Comparison of ENCODE assay signal across 3 cellular contexts in genomic region chr5:137058089-137058488, GRCh38.
"Had no signal": no experiment of that assay in that cellular context is flagged by ENCODE, and none has a peak within 500 bp of the region (broad histone marks: within the 10 kb centered on the region; RNA-seq: fewer than 3 reads in every experiment).

No MANE protein-coding gene starts in this region.

- ATAC-seq: GM12878 had no signal

- DNase-seq: GDM1, GF-D8 had no signal

- H3K4me3 ChIP-seq: GM12878 had no signal
